Comparison of ENCODE assay signal across 23 cellular contexts in the genomic region with DNA sequence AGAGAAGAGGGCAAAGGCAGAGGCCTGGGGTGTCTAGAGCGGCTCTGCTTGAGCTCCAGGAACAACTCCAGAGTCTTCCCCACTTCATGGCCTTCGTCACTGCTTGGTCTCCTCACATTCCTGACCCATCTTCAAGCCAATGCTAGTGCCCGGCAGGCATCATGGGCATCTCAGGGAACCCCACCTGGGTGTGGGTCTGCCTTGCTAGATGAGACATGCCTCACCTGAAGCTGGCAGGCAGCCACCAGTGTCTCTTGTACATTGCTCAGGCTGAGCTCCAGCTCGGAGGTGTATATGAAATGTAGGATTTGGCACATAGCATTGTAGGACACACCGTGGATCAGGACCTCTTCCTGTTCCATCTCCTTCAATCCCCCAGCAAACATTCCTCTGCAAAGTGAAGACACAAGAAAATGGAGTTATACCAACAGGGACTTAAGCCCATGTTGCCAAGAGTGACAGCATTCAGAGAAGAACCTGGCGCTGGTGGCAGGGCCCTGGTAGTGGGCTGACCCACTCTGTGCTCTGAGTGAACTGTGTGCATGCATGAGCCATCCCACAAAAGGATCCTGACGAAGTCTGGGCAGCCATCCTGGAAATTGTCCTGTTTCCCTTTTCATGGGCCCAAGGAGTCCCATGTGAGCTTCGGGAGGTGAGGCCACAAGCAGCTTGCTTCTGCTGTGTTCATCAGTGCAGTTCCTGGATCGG.
"Had no signal": no experiment of that assay in that cellular context is flagged by ENCODE, and none has a peak within 500 bp of the region (broad histone marks: within the 10 kb centered on the region; RNA-seq: fewer than 3 reads in every experiment).

No MANE protein-coding gene starts in this region.

- H3K9me3 ChIP-seq: esophagus muscularis mucosa, gastrocnemius medialis, neutrophil, psoas muscle, right lobe of liver, stomach, thoracic aorta, transverse colon had no signal

- H3K36me3 ChIP-seq: right lobe of liver, transverse colon had no signal

- H3K27ac ChIP-seq: dorsolateral prefrontal cortex, epithelial cell of prostate, esophagus muscularis mucosa, gastrocnemius medialis, neutrophil, psoas muscle, right lobe of liver, stomach, thoracic aorta, transverse colon had no signal

- ATAC-seq: gastrocnemius medialis, left colon, left ventricle myocardium superior, psoas muscle had no signal

- H3K4me1 ChIP-seq: gastrocnemius medialis, psoas muscle, stomach, transverse colon had no signal

- H3K4me3 Mint-ChIP-seq: nephron had no signal

- H3K9me3 Mint-ChIP-seq: naive B cell, nephron had no signal

- H3K27me3 Mint-ChIP-seq: naive B cell had no signal

- H3K27ac Mint-ChIP-seq: nephron had no signal

- DNase-seq: cortex of kidney; effector CD8-positive, alpha-beta T cell; gastrocnemius medialis; left colon; left ventricle myocardium superior; mesendoderm; naive B cell; retina; stimulated activated CD4-positive, alpha-beta T cell treated with anti-CD3 and anti-CD28 coated beads, Interleukin-15, amount 100 ng/mL, for 24 hours; stimulated activated CD4-positive, alpha-beta T cell treated with anti-CD3 and anti-CD28 coated beads, Interleukin-1b, Interleukin-23, amount 100 ng/mL, for 48 hours; stimulated activated CD4-positive, alpha-beta T cell treated with anti-CD3 and anti-CD28 coated beads, Interleukin-4, amount 100 ng/mL, for 24 hours; stimulated activated naive CD4-positive, alpha-beta T cell; stomach; transverse colon had no signal

- H3K4me3 ChIP-seq: dorsolateral prefrontal cortex, esophagus muscularis mucosa, gastrocnemius medialis, lung, psoas muscle, right lobe of liver, stomach, thoracic aorta, transverse colon had no signal

- H3K27me3 ChIP-seq: dorsolateral prefrontal cortex, esophagus muscularis mucosa, gastrocnemius medialis, neutrophil, right lobe of liver, stomach, transverse colon had no signal
